Comparison of ENCODE assay signal across 9 cellular contexts in genomic region chr6:157272866-157273755, GRCh38. TPM values are rescaled to one million over a fixed set of nuclear protein-coding genes. Genes with fewer than 3 reads are reported as not detected.
A peak's percentile ranks its signal among the peaks of the same experiment; 100 is the strongest.
DNase-seq lines count a peak whose midpoint lies in the region; FAIRE-seq and TF ChIP-seq lines count a peak whose summit lies in the region.
"Had no signal": no experiment of that assay in that cellular context is flagged by ENCODE, and none has a peak within 500 bp of the region (broad histone marks: within the 10 kb centered on the region; RNA-seq: fewer than 3 reads in every experiment).

No MANE protein-coding gene starts in this region.

- no peak for FAIRE-seq in small intestine (lab: Jason Lieb, UNC)

- DNase-seq in activated gamma-delta T cell treated with Interleukin-2 at 50 U/mL for 16 hours (peak; percentile 30), activated gamma-delta T cell (lab: John Stamatoyannopoulos, UW) (no peak), T-helper 1 cell (peak in 3 of 5 donors; percentile 14 to 30 (median 22)), testis (no peak), NCI-H1694 (lab: John Stamatoyannopoulos, UW) (no peak), small intestine (no peak), NCI-H2227 (lab: John Stamatoyannopoulos, UW; ENCODE audit: unreplicated experiment) (no peak)
- DNase-seq in effector CD8-positive, alpha-beta T cell (lab: John Stamatoyannopoulos, UW), result peak; percentile 11

- no peaks in the 10 kb centered on the region for H3K27me3 ChIP-seq in testis
- no peaks in the 10 kb centered on the region for H3K27me3 ChIP-seq in small intestine (ENCODE audit: control insufficient read depth in 2 of 2, insufficient read depth in 2 of 2, low read length in 2 of 2)

- WGBS in testis, 2 donors, result 50 to 59% methylated on average over 11 to 19 of the region's 19 CpGs
- WGBS in small intestine, 3 donors, result 71 to 84% (median 78%) methylated on average over 19 of the region's 19 CpGs

- H3K4me1 ChIP-seq in testis, result peaks cover 20% of the 10 kb centered on the region
- no peaks in the 10 kb centered on the region for H3K4me1 ChIP-seq in small intestine (ENCODE audit: control insufficient read depth in 2 of 2, insufficient read depth in 1 of 2, low read depth in 1 of 2, low read length in 1 of 2)

- H3K9me3 ChIP-seq in testis (no peaks in the 10 kb centered on the region), small intestine (ENCODE audit: control insufficient read depth, low read depth) (no peaks in the 10 kb centered on the region)

- H3K4me3 ChIP-seq in testis (no peak overlapping the region), small intestine (ENCODE audit: low read depth in 1 of 2, low read length in 2 of 2) (no peak overlapping the region)

- peak overlapping the region; percentile 75 to 88 for H3K27ac ChIP-seq in testis
- H3K27ac ChIP-seq in small intestine (ENCODE audit: low read depth in 1 of 2, low read length in 1 of 2), result no peak overlapping the region
- H3K27ac ChIP-seq: HL-60 had no signal

- intact Hi-C loops in testis (cut with DNase I; ENCODE audit: low total_unique reads), result loop anchor here (10.0 kb wide), 1 partner anchor 238 kb away; no protein-coding TSS in a partner anchor

- no peak for TF ChIP-seq CTCF in testis (IDR thresholded peaks at IDR 0.05)

- TF ChIP-seq POLR2A in testis (IDR thresholded peaks at IDR 0.05), result no peak

- H3K36me3 ChIP-seq in testis (ENCODE audit: low read depth, missing control alignments) (no peaks in the 10 kb centered on the region), small intestine (ENCODE audit: control insufficient read depth in 2 of 2, insufficient read depth in 2 of 2, low read length in 2 of 2) (no peaks in the 10 kb centered on the region)

RNA-seq across cellular contexts. Expression of gene TMEM242, which starts 50.2 kb away (rescaled TPM):
- total RNA-seq in testis, result 10 to 100 TPM; 10.3 to 11.9 TPM
- 8.9 TPM for polyA plus RNA-seq in testis (ENCODE audit: insufficient read depth, low read depth, low replicate concordance)
- polyA plus RNA-seq in small intestine, result 1 to 10 TPM; 3.8 to 7.5 (median 3.8) TPM

Comparison
In these comparisons a context has a peak if more than half of its experiments do, and no peak if none do; other contexts are left out.
1. DNase-seq: peak in activated gamma-delta T cell treated with Interleukin-2 at 50 U/mL for 16 hours (single experiment), T-helper 1 cell (3 of 5) and effector CD8-positive, alpha-beta T cell (single experiment); none in activated gamma-delta T cell (single experiment), testis (single experiment), NCI-H1694 (single experiment), small intestine (single experiment) and NCI-H2227 (single experiment).
2. H3K27ac ChIP-seq: peak in testis (2 of 2); none in small intestine (0 of 2).